In genomic region chr15:100596792-100597191, GRCh38 we compare ENCODE assay signal across 8 cellular contexts. TPM values are rescaled to one million over a fixed set of nuclear protein-coding genes. Genes with fewer than 3 reads are reported as not detected.
DNase-seq lines count a peak whose midpoint lies in the region; ATAC-seq and TF ChIP-seq lines count a peak whose summit lies in the region.

No MANE protein-coding gene starts in this region.

- H3K9me3 Mint-ChIP-seq in activated CD4-positive, alpha-beta memory T cell treated with anti-CD3 and anti-CD28 coated beads for 36 hours: peaks cover 2% of the 10 kb centered on the region
- peaks cover 5% of the 10 kb centered on the region for H3K9me3 Mint-ChIP-seq in mesothelial cell of epicardium

- POLR2A ChIA-PET in activated CD4-positive, alpha-beta memory T cell treated with anti-CD3 and anti-CD28 coated beads for 36 hours (lab: Charles Lee): interaction anchor here (0.5 to 1.6 kb wide), 7 partner anchors 23 to 1055 kb away, joined by 3 to 6 read pairs (median 4); no protein-coding TSS in a partner anchor

- H3K4me3 Mint-ChIP-seq in activated CD4-positive, alpha-beta memory T cell treated with anti-CD3 and anti-CD28 coated beads for 36 hours: peak overlapping the region; percentile 76
- H3K4me3 Mint-ChIP-seq in mesothelial cell of epicardium: no peak overlapping the region

- TF ChIP-seq CTCF in fibroblast of villous mesenchyme (IDR thresholded peaks at IDR 0.05; ENCODE audit: insufficient read depth, low read depth, low read length): no peak
- no peak for TF ChIP-seq CTCF in mesothelial cell of epicardium (IDR thresholded peaks at IDR 0.05; ENCODE audit: unreplicated experiment)

- peaks cover 26% of the 10 kb centered on the region for H3K36me3 Mint-ChIP-seq in activated CD4-positive, alpha-beta memory T cell treated with anti-CD3 and anti-CD28 coated beads for 36 hours
- peaks cover 7% of the 10 kb centered on the region for H3K36me3 Mint-ChIP-seq in mesothelial cell of epicardium

- H3K4me3 ChIP-seq in fibroblast of villous mesenchyme (ENCODE audit: low read depth, low read length): no peak overlapping the region

- intact Hi-C loops in activated CD4-positive, alpha-beta memory T cell treated with anti-CD3 and anti-CD28 coated beads for 36 hours (cut with micrococcal nuclease): loop anchor here (5.0 kb wide), 2 partner anchors 611 to 1344 kb away; partner anchors contain the start of gene LRRC28

- DNase-seq in activated CD4-positive, alpha-beta memory T cell treated with anti-CD3 and anti-CD28 coated beads for 36 hours: peak; percentile 98
- DNase-seq in fibroblast of villous mesenchyme (ENCODE audit: low read depth) (peak; percentile 37), NOMO-1 (lab: John Stamatoyannopoulos, UW; ENCODE audit: unreplicated experiment in 2 of 2) (no peak), mesothelial cell of epicardium (ENCODE audit: low spot score in 2 of 2, unreplicated experiment in 2 of 2) (no peak), G401 (ENCODE audit: low spot score) (no peak)
- DNase-seq in stimulated activated CD8-positive, alpha-beta memory T cell treated with anti-CD3 and anti-CD28 coated beads, Interleukin-7, amount 100 ng/mL, for 4 hours (ENCODE audit: low read depth in 2 of 2): peak; percentile 86 to 97

- CTCF ChIA-PET in activated CD4-positive, alpha-beta memory T cell treated with anti-CD3 and anti-CD28 coated beads for 36 hours (lab: Charles Lee): interaction anchor here (0.8 to 5.2 kb wide), 4 partner anchors 24 to 1045 kb away, joined by 3 to 32 read pairs (median 6); partner anchors contain the start of gene LRRK1

- H3K4me1 Mint-ChIP-seq in activated CD4-positive, alpha-beta memory T cell treated with anti-CD3 and anti-CD28 coated beads for 36 hours (ENCODE audit: low read depth): peaks cover 74% of the 10 kb centered on the region
- peaks cover 7% of the 10 kb centered on the region for H3K4me1 Mint-ChIP-seq in mesothelial cell of epicardium

- in situ Hi-C loops in G401 (cut with HindIII; ENCODE audit: low sequenced_read_pairs): no loop called here

- H3K27ac Mint-ChIP-seq in activated CD4-positive, alpha-beta memory T cell treated with anti-CD3 and anti-CD28 coated beads for 36 hours: no peak overlapping the region
- no peak overlapping the region for H3K27ac Mint-ChIP-seq in mesothelial cell of epicardium

- H3K27me3 Mint-ChIP-seq in activated CD4-positive, alpha-beta memory T cell treated with anti-CD3 and anti-CD28 coated beads for 36 hours: no peaks in the 10 kb centered on the region
- no peaks in the 10 kb centered on the region for H3K27me3 Mint-ChIP-seq in mesothelial cell of epicardium (ENCODE audit: low read depth)

- ATAC-seq in GM19324 (IDR thresholded peaks at IDR 0.05; ENCODE audit: low FRiP score, unreplicated experiment) (peak; percentile 64), HG03280 (IDR thresholded peaks at IDR 0.05; ENCODE audit: unreplicated experiment) (peak; percentile 81)

RNA-seq across cellular contexts. Expression of gene LINS1, which starts 5.2 kb away (rescaled TPM):
- total RNA-seq in activated CD4-positive, alpha-beta memory T cell treated with anti-CD3 and anti-CD28 coated beads for 36 hours: 10 to 100 TPM; 31.6 to 37.0 TPM
- total RNA-seq in fibroblast of villous mesenchyme (11.9 and 14.7 TPM in 2 replicates), mesothelial cell of epicardium (13.1 to 17.0 TPM (median 14.8 TPM) in 3 replicates)
- total RNA-seq in G401 (2014; rRNA removed; shearing (Covaris generic)): 18.2 and 22.3 TPM in 2 replicates

RNA-seq across cellular contexts. Expression of gene ASB7, which starts 5.6 kb away (rescaled TPM):
- 10 to 100 TPM; 19.6 to 21.3 TPM for total RNA-seq in activated CD4-positive, alpha-beta memory T cell treated with anti-CD3 and anti-CD28 coated beads for 36 hours
- total RNA-seq in fibroblast of villous mesenchyme (13.8 and 16.1 TPM in 2 replicates), mesothelial cell of epicardium (14.4 to 16.0 TPM (median 15.5 TPM) in 3 replicates)
- total RNA-seq in G401 (2014; rRNA removed; shearing (Covaris generic)): 8.6 and 12.2 TPM in 2 replicates

Comparison
In these comparisons a context has a peak if more than half of its experiments do, and no peak if none do; other contexts are left out.
1. DNase-seq: peak in activated CD4-positive, alpha-beta memory T cell treated with anti-CD3 and anti-CD28 coated beads for 36 hours (single experiment), fibroblast of villous mesenchyme (single experiment) and stimulated activated CD8-positive, alpha-beta memory T cell treated with anti-CD3 and anti-CD28 coated beads, Interleukin-7, amount 100 ng/mL, for 4 hours (2 of 2); none in NOMO-1 (0 of 2), mesothelial cell of epicardium (0 of 2) and G401 (single experiment).